Comparison of ENCODE assay signal across 1 cellular context in the genomic region with DNA sequence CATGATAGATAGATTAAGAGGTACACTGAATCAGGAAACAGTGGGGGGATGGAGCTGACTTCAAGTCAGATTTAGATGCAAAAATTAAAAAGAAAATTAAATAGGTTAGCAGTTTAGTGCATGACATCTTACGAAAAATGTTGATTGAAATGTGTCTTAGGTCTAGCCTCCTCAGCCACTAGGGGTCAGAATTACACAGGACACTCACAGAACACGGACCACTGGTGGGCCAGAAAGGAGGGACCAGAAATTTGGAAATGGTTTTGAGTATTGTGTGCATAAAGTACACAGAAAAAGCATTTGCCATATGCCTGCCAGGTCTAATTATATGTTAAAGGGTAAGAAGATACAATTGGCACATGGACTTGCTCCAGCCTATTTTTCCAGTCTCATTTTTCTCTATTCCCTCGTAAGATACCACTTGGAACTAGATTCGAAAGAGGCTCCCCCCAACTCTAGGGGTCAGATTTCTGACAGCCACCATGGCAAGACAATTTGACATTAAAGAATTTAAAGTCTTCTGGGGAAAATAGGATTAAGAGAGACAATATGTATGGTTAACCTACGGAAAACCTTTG.
TF ChIP-seq lines count a peak whose summit lies in the region.

No MANE protein-coding gene starts in this region.

TF ChIP-seq in K562, 482 proteins besides CTCF, POLR2A, EP300 and RAD21 (continued from another document):
- TF ChIP-seq HNRNPL (IDR thresholded peaks at IDR 0.05; ENCODE audit: low read depth, low read length) (no peak), TBP (optimal IDR thresholded peaks at IDR 0.05; ENCODE audit: low read depth, low read length) (no peak), TFAM (CRISPR knock-in tag; conservative IDR thresholded peaks at IDR 0.05) (no peak), CREBBP (IDR thresholded peaks at IDR 0.05; ENCODE audit: low read depth, low read length) (no peak), FOSL1 (tag; conservative IDR thresholded peaks at IDR 0.05) (no peak), HDAC2 (IDR thresholded peaks at IDR 0.05) (no peak), GATAD2B (IDR thresholded peaks at IDR 0.05; ENCODE audit: borderline replicate concordance) (no peak), KLF6 (CRISPR knock-in tag; IDR thresholded peaks at IDR 0.05; ENCODE audit: borderline replicate concordance) (no peak), SIN3B (IDR thresholded peaks at IDR 0.05; ENCODE audit: low read depth) (no peak)
- TF ChIP-seq, protein P1, sequence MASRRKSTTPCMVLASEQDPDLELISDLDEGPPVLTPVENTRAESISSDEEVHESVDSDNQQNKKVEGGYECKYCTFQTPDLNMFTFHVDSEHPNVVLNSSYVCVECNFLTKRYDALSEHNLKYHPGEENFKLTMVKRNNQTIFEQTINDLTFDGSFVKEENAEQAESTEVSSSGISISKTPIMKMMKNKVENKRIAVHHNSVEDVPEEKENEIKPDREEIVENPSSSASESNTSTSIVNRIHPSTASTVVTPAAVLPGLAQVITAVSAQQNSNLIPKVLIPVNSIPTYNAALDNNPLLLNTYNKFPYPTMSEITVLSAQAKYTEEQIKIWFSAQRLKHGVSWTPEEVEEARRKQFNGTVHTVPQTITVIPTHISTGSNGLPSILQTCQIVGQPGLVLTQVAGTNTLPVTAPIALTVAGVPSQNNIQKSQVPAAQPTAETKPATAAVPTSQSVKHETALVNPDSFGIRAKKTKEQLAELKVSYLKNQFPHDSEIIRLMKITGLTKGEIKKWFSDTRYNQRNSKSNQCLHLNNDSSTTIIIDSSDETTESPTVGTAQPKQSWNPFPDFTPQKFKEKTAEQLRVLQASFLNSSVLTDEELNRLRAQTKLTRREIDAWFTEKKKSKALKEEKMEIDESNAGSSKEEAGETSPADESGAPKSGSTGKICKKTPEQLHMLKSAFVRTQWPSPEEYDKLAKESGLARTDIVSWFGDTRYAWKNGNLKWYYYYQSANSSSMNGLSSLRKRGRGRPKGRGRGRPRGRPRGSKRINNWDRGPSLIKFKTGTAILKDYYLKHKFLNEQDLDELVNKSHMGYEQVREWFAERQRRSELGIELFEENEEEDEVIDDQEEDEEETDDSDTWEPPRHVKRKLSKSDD (conservative IDR thresholded peaks at IDR 0.05; ENCODE audit: low read length): no peak
- TF ChIP-seq, protein P2, sequence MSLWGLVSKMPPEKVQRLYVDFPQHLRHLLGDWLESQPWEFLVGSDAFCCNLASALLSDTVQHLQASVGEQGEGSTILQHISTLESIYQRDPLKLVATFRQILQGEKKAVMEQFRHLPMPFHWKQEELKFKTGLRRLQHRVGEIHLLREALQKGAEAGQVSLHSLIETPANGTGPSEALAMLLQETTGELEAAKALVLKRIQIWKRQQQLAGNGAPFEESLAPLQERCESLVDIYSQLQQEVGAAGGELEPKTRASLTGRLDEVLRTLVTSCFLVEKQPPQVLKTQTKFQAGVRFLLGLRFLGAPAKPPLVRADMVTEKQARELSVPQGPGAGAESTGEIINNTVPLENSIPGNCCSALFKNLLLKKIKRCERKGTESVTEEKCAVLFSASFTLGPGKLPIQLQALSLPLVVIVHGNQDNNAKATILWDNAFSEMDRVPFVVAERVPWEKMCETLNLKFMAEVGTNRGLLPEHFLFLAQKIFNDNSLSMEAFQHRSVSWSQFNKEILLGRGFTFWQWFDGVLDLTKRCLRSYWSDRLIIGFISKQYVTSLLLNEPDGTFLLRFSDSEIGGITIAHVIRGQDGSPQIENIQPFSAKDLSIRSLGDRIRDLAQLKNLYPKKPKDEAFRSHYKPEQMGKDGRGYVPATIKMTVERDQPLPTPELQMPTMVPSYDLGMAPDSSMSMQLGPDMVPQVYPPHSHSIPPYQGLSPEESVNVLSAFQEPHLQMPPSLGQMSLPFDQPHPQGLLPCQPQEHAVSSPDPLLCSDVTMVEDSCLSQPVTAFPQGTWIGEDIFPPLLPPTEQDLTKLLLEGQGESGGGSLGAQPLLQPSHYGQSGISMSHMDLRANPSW (CRISPR knock-in tag; IDR thresholded peaks at IDR 0.05): no peak
